In the genomic region with DNA sequence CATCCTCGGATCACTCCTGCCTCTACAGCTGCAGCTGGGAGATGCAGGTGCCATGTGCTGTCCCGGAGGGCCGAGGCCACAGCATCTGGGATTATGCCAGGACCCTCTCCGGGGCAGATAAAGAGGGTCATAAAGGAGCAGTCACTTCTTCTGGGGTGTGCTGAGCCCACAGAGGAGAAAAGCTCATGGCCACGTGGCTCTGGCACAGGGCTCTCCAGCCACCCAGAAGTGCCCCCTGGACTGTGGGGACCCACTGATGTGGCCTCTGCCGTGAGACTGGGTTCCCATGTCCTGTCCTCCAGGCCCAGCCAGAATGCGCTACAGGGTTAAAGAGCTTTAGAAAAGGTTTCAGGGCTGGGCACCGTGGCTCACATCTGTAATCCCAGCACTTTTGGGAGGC, we compare ENCODE assay signal across 15 cellular contexts. TPM values are rescaled to one million over a fixed set of nuclear protein-coding genes. Genes with fewer than 3 reads are reported as not detected.
DNase-seq lines count a peak whose midpoint lies in the region; ATAC-seq and TF ChIP-seq lines count a peak whose summit lies in the region.
"Had no signal": no experiment of that assay in that cellular context is flagged by ENCODE, and none has a peak within 500 bp of the region (broad histone marks: within the 10 kb centered on the region; RNA-seq: fewer than 3 reads in every experiment).

No MANE protein-coding gene starts in this region.

- no peaks in the 10 kb centered on the region for H3K27me3 ChIP-seq in right atrium auricular region
- no peaks in the 10 kb centered on the region for H3K27me3 ChIP-seq in right cardiac atrium (ENCODE audit: control insufficient read depth, insufficient read depth)
- no peaks in the 10 kb centered on the region for H3K27me3 ChIP-seq in spleen (replicated peaks in 1 of 7)
- H3K27me3 ChIP-seq: BE2C had no signal

- no peak overlapping the region for H3K27ac Mint-ChIP-seq in chondrocyte (ENCODE audit: unreplicated experiment)
- H3K27ac Mint-ChIP-seq: CD8-positive, alpha-beta T cell had no signal

- WGBS in right cardiac atrium = 70% methylated on average over 8 of the region's 8 CpGs
- 78 to 94% (median 86%) methylated on average over 8 of the region's 8 CpGs for WGBS in spleen, 5 donors

- intact Hi-C loops in left cardiac atrium (cut with DNase I) (loop anchor here (5.0 to 10.0 kb wide), 3 partner anchors 104 to 264 kb away; partner anchors contain the start of gene CEBPA (in 2 of the 2)), right cardiac atrium (cut with DNase I) (loop anchor here in 1 of 4 donors (5.0 kb wide), 1 partner anchor 172 kb away; no protein-coding TSS in a partner anchor), spleen (cut with DNase I; ENCODE audit: low total_unique reads) (no loop called here)

- no peak for TF ChIP-seq CTCF in right atrium auricular region (IDR thresholded peaks at IDR 0.05)
- TF ChIP-seq CTCF in chondrocyte (IDR thresholded peaks at IDR 0.05) = no peak
- no peak for TF ChIP-seq CTCF in spleen (IDR thresholded peaks at IDR 0.05 in 8 of 11, conservative IDR thresholded peaks at IDR 0.05 in 3 of 11)

- H3K27me3 Mint-ChIP-seq in chondrocyte (ENCODE audit: low read depth) = no peaks in the 10 kb centered on the region

- H3K4me3 ChIP-seq in right atrium auricular region (no peak overlapping the region), right cardiac atrium (ENCODE audit: low read length) (no peak overlapping the region), spleen (no peak overlapping the region)
- H3K4me3 ChIP-seq: A549, HAP-1 had no signal

- no peak for TF ChIP-seq POLR2A in spleen (IDR thresholded peaks at IDR 0.05)

- H3K4me1 ChIP-seq in right atrium auricular region (peaks cover 0 to 6% of the 10 kb centered on the region in 2 donors), right cardiac atrium (ENCODE audit: control insufficient read depth, insufficient read depth, low read length) (no peaks in the 10 kb centered on the region), spleen (peaks cover 0 to 6% (median 0%) of the 10 kb centered on the region in 6 donors)
- H3K4me1 ChIP-seq: A549, HAP-1 had no signal

- H3K9me3 Mint-ChIP-seq in chondrocyte (ENCODE audit: low read depth) = no peaks in the 10 kb centered on the region
- H3K9me3 Mint-ChIP-seq: CD14-positive monocyte; CD8-positive, alpha-beta T cell had no signal

- H3K4me1 Mint-ChIP-seq in chondrocyte (ENCODE audit: low read depth) = no peaks in the 10 kb centered on the region

- ATAC-seq in left cardiac atrium = no peak
- no peak for ATAC-seq in right cardiac atrium
- ATAC-seq: A549; CD8-positive, alpha-beta T cell had no signal

- H3K9me3 ChIP-seq in right atrium auricular region (no peaks in the 10 kb centered on the region), right cardiac atrium (ENCODE audit: control insufficient read depth, low read length) (no peaks in the 10 kb centered on the region), spleen (no peaks in the 10 kb centered on the region)
- H3K9me3 ChIP-seq: A549, BE2C, HAP-1 had no signal

- H3K27ac ChIP-seq in right atrium auricular region = no peak overlapping the region
- H3K27ac ChIP-seq in right cardiac atrium (ENCODE audit: low read length) = no peak overlapping the region
- H3K27ac ChIP-seq in spleen = no peak overlapping the region
- H3K27ac ChIP-seq: A549 had no signal

- no peak overlapping the region for H3K4me3 Mint-ChIP-seq in chondrocyte (ENCODE audit: unreplicated experiment)
- H3K4me3 Mint-ChIP-seq: CD14-positive monocyte; CD8-positive, alpha-beta T cell had no signal

- H3K36me3 Mint-ChIP-seq in chondrocyte (ENCODE audit: low read depth) = no peaks in the 10 kb centered on the region

- DNase-seq in left cardiac atrium = peak; percentile 9
- no peak for DNase-seq in right atrium auricular region (ENCODE audit: low spot score)
- DNase-seq in chondrocyte (ENCODE audit: low spot score) = peak; percentile 56
- DNase-seq in right cardiac atrium = peak in 2 of 3 donors; percentile 13 to 23
- peak; percentile 39 for DNase-seq in spleen
- no peak for DNase-seq in NCI-H345 (lab: John Stamatoyannopoulos, UW)
- no peak for DNase-seq in GM19238 (ENCODE audit: insufficient read length, low spot score)
- DNase-seq: BE2C; CD8-positive, alpha-beta T cell; DMS153; DMS79 treated with DMSO at 0.1 percent for 48 hours; EL had no signal

- H3K36me3 ChIP-seq in right atrium auricular region = no peaks in the 10 kb centered on the region
- peaks cover 0 to 55% (median 16%) of the 10 kb centered on the region in 6 donors for H3K36me3 ChIP-seq in spleen
- H3K36me3 ChIP-seq: HAP-1 had no signal

RNA-seq across cellular contexts. Expression of gene CEBPG, which starts 35.5 kb away (rescaled TPM):
- 10 to 100 TPM; 16.6 to 21.0 TPM for total RNA-seq in left cardiac atrium
- 10 to 100 TPM; 12.9 to 15.2 TPM for total RNA-seq in right atrium auricular region
- 16.3 to 54.4 TPM (median 50.2 TPM) in 3 replicates for total RNA-seq in chondrocyte
- total RNA-seq in right cardiac atrium = 10 to 100 TPM; 13.1 to 18.3 (median 15.7) TPM
- polyA plus RNA-seq in right cardiac atrium = 12.7 TPM
- total RNA-seq in spleen = 10 to 100 TPM; 14.2 to 21.1 (median 16.5) TPM
- 10 to 100 TPM in 1 of 3 donors, 1 to 10 TPM in 2; 9.3 to 15.6 (median 9.9) TPM for polyA plus RNA-seq in spleen

Comparison
In these comparisons a context has a peak if more than half of its experiments do, and no peak if none do; other contexts are left out.
1. DNase-seq: peak in left cardiac atrium (single experiment), chondrocyte (single experiment), right cardiac atrium (2 of 3) and spleen (single experiment); none in right atrium auricular region (single experiment), NCI-H345 (single experiment) and GM19238 (single experiment).